ENCODE assay signal across 19 cellular contexts in genomic region chr10:126927799-126928198, GRCh38. TPM values are rescaled to one million over a fixed set of nuclear protein-coding genes. Genes with fewer than 3 reads are reported as not detected.
DNase-seq lines count a peak whose midpoint lies in the region; ATAC-seq and TF ChIP-seq lines count a peak whose summit lies in the region.
"Had no signal": no experiment of that assay in that cellular context is flagged by ENCODE, and none has a peak within 500 bp of the region (broad histone marks: within the 10 kb centered on the region; RNA-seq: fewer than 3 reads in every experiment).

No MANE protein-coding gene starts in this region.

- H3K4me3 ChIP-seq in mesenchymal stem cell (ENCODE audit: insufficient read depth in 1 of 2, low read depth in 1 of 2, low read length in 2 of 2) = no peak overlapping the region
- H3K4me3 ChIP-seq: A549; BLaER1 treated with 17β-estradiol and CSF1 and Interleukin-3, amounts not matched to agents 10 nM and 100 nM had no signal

- H3K18ac ChIP-seq in H9 (ENCODE audit: insufficient read length, low read depth, low read length) (no peak overlapping the region), mesenchymal stem cell (ENCODE audit: low read depth in 1 of 2, low read length in 2 of 2) (no peak overlapping the region)

- H4K91ac ChIP-seq in H9 (ENCODE audit: insufficient read length, low read depth, low read length) = no peak overlapping the region
- H4K91ac ChIP-seq in mesenchymal stem cell (ENCODE audit: low read length) = no peak overlapping the region

- H3K9ac ChIP-seq in H9 (ENCODE audit: extremely low read depth, insufficient read length, low read length) (no peak overlapping the region), mesenchymal stem cell (ENCODE audit: low read length) (no peak overlapping the region)
- H3K9ac ChIP-seq: BLaER1 treated with 17β-estradiol and CSF1 and Interleukin-3, amounts not matched to agents 10 nM and 100 nM had no signal

- TF ChIP-seq CTCF in H9 (conservative IDR thresholded peaks at IDR 0.05) (no peak), WTC11 (IDR thresholded peaks at IDR 0.05) (no peak), glutamatergic neuron (IDR thresholded peaks at IDR 0.05; ENCODE audit: partially characterized antibody, unreplicated experiment) (no peak)

- ATAC-seq in WTC11 = no peak
- no peak for ATAC-seq in HG02885 (IDR thresholded peaks at IDR 0.05; ENCODE audit: poor library complexity, unreplicated experiment)
- ATAC-seq: A549, HCT116 had no signal

- H3K79me1 ChIP-seq in H9 (ENCODE audit: insufficient read depth, low read depth, low read length, poor library complexity, severe bottlenecking) (peaks cover 8% of the 10 kb centered on the region), mesenchymal stem cell (replicated peaks; ENCODE audit: low read length, poor library complexity, severe bottlenecking) (peaks cover 56% of the 10 kb centered on the region)

- no CpG with 5 or more reads among the region's 13 CpGs for WGBS in H9 (ENCODE audit: extremely low coverage, insufficient read length, low lambda C conversion rate)
- WGBS in mesenchymal stem cell = 98% methylated on average over 13 of the region's 13 CpGs

- H2BK15ac ChIP-seq in H9 (ENCODE audit: low read depth, low read length) (no peak overlapping the region), mesenchymal stem cell (ENCODE audit: low read depth, poor library complexity, severe bottlenecking) (no peak overlapping the region)

- H2AFZ ChIP-seq in H9 (ENCODE audit: low read length) (no peak overlapping the region), mesenchymal stem cell (ENCODE audit: low read depth, low read length) (no peak overlapping the region)

- H3K36me3 Mint-ChIP-seq in H9 (ENCODE audit: insufficient read depth in 1 of 3, low read depth in 3 of 3) (peaks cover 16 to 47% (median 34%) of the 10 kb centered on the region in 3 experiments), WTC11 (peaks cover 35% of the 10 kb centered on the region), glutamatergic neuron (ENCODE audit: unreplicated experiment) (peaks cover under 1% of the 10 kb centered on the region)
- H3K36me3 Mint-ChIP-seq: CD4-positive, alpha-beta memory T cell had no signal

- intact Hi-C loops in posterior vena cava (cut with DNase I) = no loop called here

- no peaks in the 10 kb centered on the region for H4K20me1 ChIP-seq in H9 (ENCODE audit: control insufficient read depth, insufficient read depth, insufficient read length)
- H4K20me1 ChIP-seq: BLaER1 treated with 17β-estradiol and CSF1 and Interleukin-3, amounts not matched to agents 10 nM and 100 nM had no signal

- peak overlapping the region in 2 of 3 experiments; percentile 54 to 55; a peak in 3 of 7 replicates for H3K27ac Mint-ChIP-seq in H9
- H3K27ac Mint-ChIP-seq in WTC11 = peak overlapping the region; percentile 20
- H3K27ac Mint-ChIP-seq in glutamatergic neuron (ENCODE audit: unreplicated experiment) = peak overlapping the region; percentile 23
- H3K27ac Mint-ChIP-seq: CD4-positive, alpha-beta memory T cell had no signal

- H3K9me3 ChIP-seq in H9 (ENCODE audit: control insufficient read depth, low read depth, low read length) (no peaks in the 10 kb centered on the region), mesenchymal stem cell (ENCODE audit: control insufficient read depth, low read length) (no peaks in the 10 kb centered on the region)
- H3K9me3 ChIP-seq: A549; BE2C; BLaER1 treated with 17β-estradiol and CSF1 and Interleukin-3, amounts not matched to agents 10 nM and 100 nM had no signal

- H4K8ac ChIP-seq in H9 (replicated peaks; ENCODE audit: insufficient read length, low read depth, low read length) (no peak overlapping the region), mesenchymal stem cell (ENCODE audit: low read length) (no peak overlapping the region)

- H2BK120ac ChIP-seq in H9 (ENCODE audit: low read depth, low read length, poor library complexity, severe bottlenecking) (no peak overlapping the region), mesenchymal stem cell (ENCODE audit: low read depth, low read length) (no peak overlapping the region)

- POLR2A ChIA-PET in WTC11 (lab: Charles Lee) = no interaction called here

- H3K14ac ChIP-seq in H9 (ENCODE audit: insufficient read depth, low read length) (no peak overlapping the region), mesenchymal stem cell (ENCODE audit: low read length in 2 of 2) (no peak overlapping the region)

- H3K9me3 Mint-ChIP-seq in H9 = peaks cover 0 to 2% of the 10 kb centered on the region in 2 experiments; a peak in 1 of 5 replicates
- no peaks in the 10 kb centered on the region for H3K9me3 Mint-ChIP-seq in WTC11
- peaks cover 8% of the 10 kb centered on the region for H3K9me3 Mint-ChIP-seq in glutamatergic neuron (ENCODE audit: unreplicated experiment)

- no peak overlapping the region for H3K23ac ChIP-seq in H9 (ENCODE audit: insufficient read length, low read depth, low read length)
- H3K23ac ChIP-seq in mesenchymal stem cell (ENCODE audit: low read length in 2 of 2) = no peak overlapping the region

- H3K79me2 ChIP-seq in H9 (ENCODE audit: insufficient read depth, low read length) = peaks cover 8% of the 10 kb centered on the region; the same call in 1 of the 2 replicates

- H3K4ac ChIP-seq in H9 (ENCODE audit: low read depth, low read length) (no peak overlapping the region), mesenchymal stem cell (ENCODE audit: low read depth in 1 of 2, low read length in 2 of 2) (no peak overlapping the region)

- H3K4me1 ChIP-seq in H9 (ENCODE audit: insufficient read depth, low read length) (no peaks in the 10 kb centered on the region), mesenchymal stem cell (ENCODE audit: control insufficient read depth, insufficient read depth, low read depth, low read length) (peaks cover 3% of the 10 kb centered on the region)
- H3K4me1 ChIP-seq: A549; BE2C; BLaER1 treated with 17β-estradiol and CSF1 and Interleukin-3, amounts not matched to agents 10 nM and 100 nM had no signal

- H3K4me2 ChIP-seq in H9 (ENCODE audit: insufficient read depth, insufficient read length, low read length) = no peak overlapping the region
- H3K4me2 ChIP-seq in mesenchymal stem cell (ENCODE audit: low read length, poor library complexity, severe bottlenecking) = no peak overlapping the region
- H3K4me2 ChIP-seq: A549; BLaER1 treated with 17β-estradiol and CSF1 and Interleukin-3, amounts not matched to agents 10 nM and 100 nM had no signal

- H3T11ph ChIP-seq in H9 (ENCODE audit: low read length) = no peak overlapping the region

- H2BK20ac ChIP-seq in H9 (ENCODE audit: low read depth, low read length, poor library complexity, severe bottlenecking) = no peak overlapping the region

- no peak overlapping the region for H4K5ac ChIP-seq in H9 (ENCODE audit: insufficient read length, low read depth, low read length)

- H3K27me3 Mint-ChIP-seq in H9 (ENCODE audit: low read depth) (no peaks in the 10 kb centered on the region), WTC11 (ENCODE audit: low read depth) (no peaks in the 10 kb centered on the region), glutamatergic neuron (ENCODE audit: unreplicated experiment) (peaks cover 1% of the 10 kb centered on the region)
- H3K27me3 Mint-ChIP-seq: CD4-positive, alpha-beta memory T cell had no signal

- H2AK5ac ChIP-seq in H9 (ENCODE audit: insufficient read length, low read length) (no peak overlapping the region), mesenchymal stem cell (ENCODE audit: low read length, severe bottlenecking) (no peak overlapping the region)

- CTCF ChIA-PET in WTC11 (lab: Charles Lee) = interaction anchor here (1.3 kb wide), 1 partner anchor 20 kb away, joined by 3 read pairs; no protein-coding TSS in a partner anchor

- no peak overlapping the region for H3K4me3 Mint-ChIP-seq in H9
- no peak overlapping the region for H3K4me3 Mint-ChIP-seq in WTC11
- H3K4me3 Mint-ChIP-seq in glutamatergic neuron (ENCODE audit: unreplicated experiment) = no peak overlapping the region
- H3K4me3 Mint-ChIP-seq: CD4-positive, alpha-beta memory T cell had no signal

- H2BK5ac ChIP-seq in H9 (ENCODE audit: insufficient read length, low read length) (no peak overlapping the region), mesenchymal stem cell (ENCODE audit: low read depth, low read length, poor library complexity, severe bottlenecking) (no peak overlapping the region)

- H3K4me1 Mint-ChIP-seq in H9 (peaks cover 18 to 21% of the 10 kb centered on the region in 2 experiments), WTC11 (peaks cover 10% of the 10 kb centered on the region), glutamatergic neuron (ENCODE audit: low read depth, unreplicated experiment) (no peaks in the 10 kb centered on the region)
- H3K4me1 Mint-ChIP-seq: CD4-positive, alpha-beta memory T cell had no signal

- H3K36me3 ChIP-seq in mesenchymal stem cell (ENCODE audit: control insufficient read depth in 1 of 2, insufficient read depth in 2 of 2, low read depth in 1 of 2, low read length in 2 of 2) = peaks cover 37 to 38% of the 10 kb centered on the region in 2 experiments
- H3K36me3 ChIP-seq: BE2C; BLaER1 treated with 17β-estradiol and CSF1 and Interleukin-3, amounts not matched to agents 10 nM and 100 nM had no signal

- no peak for DNase-seq in H9
- no peak for DNase-seq in WTC11 (ENCODE audit: low spot score)
- DNase-seq in glutamatergic neuron = no peak
- DNase-seq in posterior vena cava (ENCODE audit: low spot score) = peak; percentile 64
- DNase-seq in effector CD8-positive, alpha-beta T cell (lab: John Stamatoyannopoulos, UW) = no peak
- no peak for DNase-seq in mesenchymal stem cell
- DNase-seq: ACHN; AML-193; BE2C; Calu3; CD4-positive, alpha-beta memory T cell; COR-L47; DMS53; DMS79 treated with DMSO at 0.1 percent for 48 hours; H7 had no signal

- H3K27me3 ChIP-seq in H9 (ENCODE audit: insufficient read depth, low read length) (no peaks in the 10 kb centered on the region), mesenchymal stem cell (ENCODE audit: control insufficient read depth in 1 of 2, insufficient read depth in 1 of 2, low read length in 2 of 2) (no peaks in the 10 kb centered on the region)
- H3K27me3 ChIP-seq: BE2C; BLaER1 treated with 17β-estradiol and CSF1 and Interleukin-3, amounts not matched to agents 10 nM and 100 nM had no signal

- H3K23me2 ChIP-seq in H9 (ENCODE audit: insufficient read length, low read depth, low read length, poor library complexity, severe bottlenecking) = no peaks in the 10 kb centered on the region

- H2BK12ac ChIP-seq in H9 (ENCODE audit: insufficient read length, low read depth, low read length) (no peak overlapping the region), mesenchymal stem cell (ENCODE audit: low read length in 2 of 2) (no peak overlapping the region)

- no peak overlapping the region for H3K56ac ChIP-seq in H9 (ENCODE audit: insufficient read length, low read depth, low read length)

- no peak overlapping the region for H3K27ac ChIP-seq in H9 (ENCODE audit: insufficient read length, low read depth, low read length)
- H3K27ac ChIP-seq in mesenchymal stem cell (ENCODE audit: low read length, poor library complexity, severe bottlenecking) = no peak overlapping the region
- H3K27ac ChIP-seq: A549; BLaER1 treated with 17β-estradiol and CSF1 and Interleukin-3, amounts not matched to agents 10 nM and 100 nM had no signal

RNA-seq across cellular contexts. Expression of gene DOCK1, which starts 22.6 kb away (rescaled TPM):
- 51.5 and 57.0 TPM in 2 replicates for total RNA-seq in H9 (2021)
- 52.1 to 58.4 TPM (median 55.8 TPM) in 3 replicates for total RNA-seq in WTC11 (2021)
- total RNA-seq in glutamatergic neuron (ENCODE audit: unreplicated experiment) = 19.7 TPM
- total RNA-seq in posterior vena cava = 10 to 100 TPM; 46.7 to 50.8 TPM
- 38.9 TPM for polyA plus RNA-seq in mesenchymal stem cell (2013, experiment 1 of 2)
- 38.5 TPM for polyA plus RNA-seq in mesenchymal stem cell (2013, experiment 2 of 2)
- polyA plus RNA-seq: CD4-positive, alpha-beta memory T cell had no signal
